11 cellular contexts compared by ENCODE assay signal in the genomic region with DNA sequence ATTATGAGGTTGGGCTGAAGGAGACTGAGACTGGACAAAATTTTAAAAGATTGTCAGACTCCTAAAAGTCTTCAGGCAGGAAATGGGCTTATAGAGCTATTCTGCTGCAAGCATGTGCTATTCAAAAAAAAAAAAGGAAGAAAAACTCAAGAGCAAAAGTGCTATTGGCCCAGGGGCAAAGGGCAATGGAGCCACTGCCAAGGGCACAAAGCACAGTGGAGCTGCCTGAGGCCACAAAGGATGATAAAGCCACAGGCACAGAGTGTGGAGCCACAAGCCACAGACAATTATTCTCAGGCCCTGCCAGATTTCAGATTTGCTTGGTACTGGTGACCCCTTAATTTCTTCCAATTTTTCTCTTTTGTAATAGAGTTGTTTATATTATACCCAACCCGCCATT. TPM values are rescaled to one million over a fixed set of nuclear protein-coding genes. Genes with fewer than 3 reads are reported as not detected.
"Had no signal": no experiment of that assay in that cellular context is flagged by ENCODE, and none has a peak within 500 bp of the region (broad histone marks: within the 10 kb centered on the region; RNA-seq: fewer than 3 reads in every experiment).

No MANE protein-coding gene starts in this region.

- H3K4me1 ChIP-seq: HAP-1 had no signal

- H3K9me3 ChIP-seq: HAP-1 had no signal

- H3K27ac ChIP-seq: GM23248, HL-60 had no signal

- H3K9ac ChIP-seq: GM23248 had no signal

- H3K4me3 ChIP-seq: GM23248, HAP-1, K562 had no signal

- H3K36me3 ChIP-seq: HAP-1 had no signal

- DNase-seq: GM23248, GOT3, H7, HFFc6, IMR-90 had no signal

- H2AFZ ChIP-seq: GM23248 had no signal

- FAIRE-seq: K562 had no signal

- ATAC-seq: HCT116, K562 had no signal

RNA-seq across cellular contexts. Expression of gene GRIN2B, which starts 29.6 kb away (rescaled TPM):
- total RNA-seq: GM23248, H4, HFFc6, HT1080, IMR-90, K562 had no signal
- polyA plus RNA-seq: GM23248, K562 had no signal
